Comparison of ENCODE assay signal across 1 cellular context in genomic region chr2:166184789-166185188, GRCh38.
TF ChIP-seq lines count a peak whose summit lies in the region.

No MANE protein-coding gene starts in this region.

TF ChIP-seq in IMR-90, 13 proteins besides CTCF, POLR2A, EP300 and RAD21 (continued from another document):
- no peak for TF ChIP-seq CHD1 (IDR thresholded peaks at IDR 0.05; ENCODE audit: low read depth, low read length)
- TF ChIP-seq MAZ (IDR thresholded peaks at IDR 0.05; ENCODE audit: borderline replicate concordance, low read depth, low read length) = no peak
TF ChIP-seq in IMR-90: peak in this region for 0.
